In the genomic region with DNA sequence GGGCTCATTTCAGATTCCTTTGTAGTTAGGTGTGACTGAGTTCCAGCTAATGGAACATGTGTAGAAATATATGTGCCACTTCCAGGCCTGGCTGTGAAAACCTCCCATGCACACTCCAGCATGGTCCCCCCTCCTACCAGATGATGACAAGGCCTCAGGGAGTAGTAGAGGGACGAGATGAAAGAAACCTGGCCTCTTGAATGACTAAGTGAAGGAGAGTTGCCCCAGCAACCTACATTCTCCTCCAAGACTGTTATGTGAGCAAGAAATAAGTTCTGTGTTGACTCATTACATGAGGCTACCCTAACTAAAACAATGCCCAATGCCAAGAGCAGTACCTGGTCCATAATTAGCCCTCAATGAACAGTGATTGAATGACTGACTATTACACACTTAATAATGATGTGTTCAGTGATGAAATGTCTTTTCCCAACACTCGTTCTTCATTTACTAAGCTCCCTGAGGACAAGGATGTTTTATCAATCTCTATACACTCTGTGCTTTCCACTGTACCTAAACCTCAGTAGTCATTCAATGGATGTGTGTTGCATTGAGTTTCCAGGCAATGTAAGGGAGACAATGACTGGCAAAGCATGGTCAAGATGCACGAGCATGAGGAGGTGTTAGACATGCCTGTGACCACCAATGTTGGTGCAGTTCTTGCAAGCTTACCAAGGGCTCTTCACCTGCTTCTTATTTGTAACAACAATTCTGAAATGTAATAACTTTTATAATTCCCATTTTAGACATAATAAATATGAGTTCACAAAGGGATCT, we compare ENCODE assay signal across 10 cellular contexts.
DNase-seq lines count a peak whose midpoint lies in the region; ATAC-seq, FAIRE-seq and TF ChIP-seq lines count a peak whose summit lies in the region.
"Had no signal": no experiment of that assay in that cellular context is flagged by ENCODE, and none has a peak within 500 bp of the region (broad histone marks: within the 10 kb centered on the region; RNA-seq: fewer than 3 reads in every experiment).

No MANE protein-coding gene starts in this region.

- intact Hi-C loops in Panc1 (cut with micrococcal nuclease; ENCODE audit: unreplicated experiment): no loop called here

- TF ChIP-seq CTCF in Panc1 (IDR thresholded peaks at IDR 0.05): no peak
- TF ChIP-seq CTCF in bronchial epithelial cell (IDR thresholded peaks at IDR 0.05; ENCODE audit: insufficient read depth, low read length, severe bottlenecking): no peak

- CTCF ChIA-PET in Panc1 (lab: Charles Lee): no interaction called here

- no peaks in the 10 kb centered on the region for H3K9me3 ChIP-seq in Panc1 (ENCODE audit: control insufficient read depth, insufficient read depth, low read depth, low read length)
- H3K9me3 ChIP-seq: Peyer's patch, sigmoid colon had no signal

- FAIRE-seq in bronchial epithelial cell (lab: Jason Lieb, UNC): no peak

- H3K36me3 ChIP-seq in Panc1 (ENCODE audit: control insufficient read depth, insufficient read depth, low read length) (no peaks in the 10 kb centered on the region), bronchial epithelial cell (ENCODE audit: control insufficient read depth, insufficient read depth, low read length) (no peaks in the 10 kb centered on the region)
- H3K36me3 ChIP-seq: Peyer's patch, sigmoid colon had no signal

- in situ Hi-C loops in Panc1 (cut with HindIII; ENCODE audit: low pct_unique_long_range_greater_than_20kb, low sequenced_read_pairs): loop anchor here (5.0 kb wide), 1 partner anchor 60 kb away; the partner anchor contains the start of gene BCL6

- no peaks in the 10 kb centered on the region; the same call in 1 of the 2 replicates for H3K27me3 ChIP-seq in Panc1 (ENCODE audit: control insufficient read depth, insufficient read depth, low read length)
- no peaks in the 10 kb centered on the region for H3K27me3 ChIP-seq in bronchial epithelial cell (ENCODE audit: control insufficient read depth, insufficient read depth, low read length)
- H3K27me3 ChIP-seq: Peyer's patch, sigmoid colon had no signal

- DNase-seq in Panc1 (ENCODE audit: low read depth, low spot score) (no peak), bronchial epithelial cell (ENCODE audit: low read depth) (peak; percentile 92), retina (no peak)
- DNase-seq in stimulated activated CD4-positive, alpha-beta T cell treated with anti-CD3 and anti-CD28 coated beads, Interleukin-2, amount 100 ng/mL, for 4 hours (ENCODE audit: low read depth): peak; percentile 20
- DNase-seq: NCI-H1105 treated with DMSO at 0.1 percent for 48 hours, Peyer's patch, sigmoid colon had no signal

- peak overlapping the region; percentile 60; the same call in 1 of the 2 replicates for H3K27ac ChIP-seq in Panc1 (ENCODE audit: low read length)
- H3K27ac ChIP-seq: sigmoid colon had no signal

- no TSS peak for BruUV-seq in Panc1 (replicated peaks; lab: Mats Ljungman, UMichigan)

- no peak overlapping the region for H3K4me3 ChIP-seq in Panc1 (ENCODE audit: low read depth in 2 of 2, low read length in 2 of 2)
- H3K4me3 ChIP-seq in bronchial epithelial cell (ENCODE audit: low read depth, low read length): no peak overlapping the region
- H3K4me3 ChIP-seq: Peyer's patch, sigmoid colon had no signal

- POLR2A ChIA-PET in Panc1 (lab: Charles Lee): no interaction called here

- ATAC-seq in GM18502 (IDR thresholded peaks at IDR 0.05; ENCODE audit: poor library complexity, unreplicated experiment) (peak; percentile 33), Panc1 (no peak), HG03439 (IDR thresholded peaks at IDR 0.05; ENCODE audit: unreplicated experiment) (no peak), GM18867 (IDR thresholded peaks at IDR 0.05; ENCODE audit: unreplicated experiment) (no peak)

- H3K4me1 ChIP-seq in Panc1 (ENCODE audit: control insufficient read depth, insufficient read depth, low read length): peaks cover 25% of the 10 kb centered on the region
- H3K4me1 ChIP-seq: sigmoid colon had no signal

Comparison
In these comparisons a context has a peak if more than half of its experiments do, and no peak if none do; other contexts are left out.
1. DNase-seq: peak in bronchial epithelial cell (single experiment) and stimulated activated CD4-positive, alpha-beta T cell treated with anti-CD3 and anti-CD28 coated beads, Interleukin-2, amount 100 ng/mL, for 4 hours (single experiment); none in Panc1 (single experiment) and retina (single experiment).